19 cellular contexts compared by ENCODE assay signal in the genomic region with DNA sequence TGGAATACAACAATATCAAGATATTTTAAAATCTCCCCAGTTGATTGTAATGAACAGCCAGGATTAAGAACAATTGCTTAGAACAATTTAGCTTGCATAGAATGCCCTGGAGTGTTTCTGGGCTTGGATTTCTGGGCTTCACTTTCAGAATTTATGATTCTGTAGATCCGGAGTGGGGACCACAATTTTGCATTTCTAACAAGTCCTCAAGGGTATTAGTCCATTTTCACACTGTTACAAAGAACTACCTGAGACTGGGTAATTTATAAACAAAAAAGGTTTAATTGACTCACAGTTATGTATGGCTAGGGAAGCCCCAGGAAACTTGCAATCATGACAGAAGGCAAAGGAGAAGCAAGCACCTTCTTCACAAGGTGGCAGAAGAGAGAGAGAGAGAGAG. TPM values are rescaled to one million over a fixed set of nuclear protein-coding genes. Genes with fewer than 3 reads are reported as not detected.
A peak's percentile ranks its signal among the peaks of the same experiment; 100 is the strongest.
DNase-seq lines count a peak whose midpoint lies in the region; ATAC-seq and TF ChIP-seq lines count a peak whose summit lies in the region.
"Had no signal": no experiment of that assay in that cellular context is flagged by ENCODE, and none has a peak within 500 bp of the region (broad histone marks: within the 10 kb centered on the region; RNA-seq: fewer than 3 reads in every experiment).

No MANE protein-coding gene starts in this region.

- H3K9me3 Mint-ChIP-seq in stimulated activated effector memory CD8-positive, alpha-beta T cell treated with anti-CD3 and anti-CD28 coated beads, Interleukin-12 subunit alpha, Interleukin-12 subunit beta, amount 100 ng/mL, for 72 hours: no peaks in the 10 kb centered on the region
- H3K9me3 Mint-ChIP-seq in endothelial cell (ENCODE audit: unreplicated experiment): no peaks in the 10 kb centered on the region

- H3K4me3 Mint-ChIP-seq in stimulated activated effector memory CD8-positive, alpha-beta T cell treated with anti-CD3 and anti-CD28 coated beads, Interleukin-12 subunit alpha, Interleukin-12 subunit beta, amount 100 ng/mL, for 72 hours: no peak overlapping the region
- no peak overlapping the region for H3K4me3 Mint-ChIP-seq in endothelial cell (ENCODE audit: unreplicated experiment)
- H3K4me3 Mint-ChIP-seq: B cell; CD4-positive, CD25-positive, alpha-beta regulatory T cell had no signal

- no peaks in the 10 kb centered on the region for H3K4me1 Mint-ChIP-seq in stimulated activated effector memory CD8-positive, alpha-beta T cell treated with anti-CD3 and anti-CD28 coated beads, Interleukin-12 subunit alpha, Interleukin-12 subunit beta, amount 100 ng/mL, for 72 hours
- peaks cover 26% of the 10 kb centered on the region for H3K4me1 Mint-ChIP-seq in endothelial cell (ENCODE audit: unreplicated experiment)
- H3K4me1 Mint-ChIP-seq: CD4-positive, CD25-positive, alpha-beta regulatory T cell had no signal

- no peak for DNase-seq in stimulated activated effector memory CD8-positive, alpha-beta T cell treated with anti-CD3 and anti-CD28 coated beads, Interleukin-12 subunit alpha, Interleukin-12 subunit beta, amount 100 ng/mL, for 72 hours (ENCODE audit: low spot score in 2 of 2)
- DNase-seq in NCI-H2081 treated with DMSO at 0.1 percent for 48 hours (lab: John Stamatoyannopoulos, UW) (no peak), endothelial cell (ENCODE audit: low spot score) (no peak), foreskin melanocyte (no peak)
- DNase-seq: Caco-2; CD4-positive, CD25-positive, alpha-beta regulatory T cell; DMS153; KBM-7; NCI-H1436; NCI-H2081; NCI-H510A treated with DMSO at 0.1 percent for 48 hours; NCI-H82; PC-9; SW 1271 had no signal

- ATAC-seq in GM18909 (IDR thresholded peaks at IDR 0.05; ENCODE audit: poor library complexity, unreplicated experiment) (peak; percentile 36), GM21529 (IDR thresholded peaks at IDR 0.05; ENCODE audit: unreplicated experiment) (peak; percentile 27), HG03432 (IDR thresholded peaks at IDR 0.05; ENCODE audit: unreplicated experiment) (peak; percentile 29)
- no peak for ATAC-seq in stimulated activated effector memory CD8-positive, alpha-beta T cell treated with anti-CD3 and anti-CD28 coated beads, Interleukin-12 subunit alpha, Interleukin-12 subunit beta, amount 100 ng/mL, for 72 hours

- H3K27me3 Mint-ChIP-seq in endothelial cell (ENCODE audit: unreplicated experiment): no peaks in the 10 kb centered on the region
- H3K27me3 Mint-ChIP-seq: B cell; CD4-positive, CD25-positive, alpha-beta regulatory T cell had no signal

- H3K27ac Mint-ChIP-seq in stimulated activated effector memory CD8-positive, alpha-beta T cell treated with anti-CD3 and anti-CD28 coated beads, Interleukin-12 subunit alpha, Interleukin-12 subunit beta, amount 100 ng/mL, for 72 hours: no peak overlapping the region
- H3K27ac Mint-ChIP-seq in endothelial cell (ENCODE audit: unreplicated experiment): no peak overlapping the region
- H3K27ac Mint-ChIP-seq: B cell; CD4-positive, CD25-positive, alpha-beta regulatory T cell had no signal

- no peaks in the 10 kb centered on the region for H3K36me3 Mint-ChIP-seq in stimulated activated effector memory CD8-positive, alpha-beta T cell treated with anti-CD3 and anti-CD28 coated beads, Interleukin-12 subunit alpha, Interleukin-12 subunit beta, amount 100 ng/mL, for 72 hours
- no peaks in the 10 kb centered on the region for H3K36me3 Mint-ChIP-seq in endothelial cell (ENCODE audit: low read depth, unreplicated experiment)
- H3K36me3 Mint-ChIP-seq: CD4-positive, CD25-positive, alpha-beta regulatory T cell had no signal

- TF ChIP-seq CTCF in endothelial cell (IDR thresholded peaks at IDR 0.05; ENCODE audit: unreplicated experiment): no peak

RNA-seq across cellular contexts. Expression of a gene that starts 54.3 kb away (rescaled TPM):
- total RNA-seq in endothelial cell (ENCODE audit: unreplicated experiment): 0.49 TPM
- total RNA-seq: CD4-positive, CD25-positive, alpha-beta regulatory T cell; PC-9; T-helper 2 cell treated with Interferon-gamma antibody and Interleukin-4, amounts not matched to agents 100 ng/mL and 5 ng/mL, for 36 hours had no signal
